In genomic region chr16:53043986-53044571, GRCh38 we compare ENCODE assay signal across 9 cellular contexts. TPM values are rescaled to one million over a fixed set of nuclear protein-coding genes. Genes with fewer than 3 reads are reported as not detected.
A peak's percentile ranks its signal among the peaks of the same experiment; 100 is the strongest.
DNase-seq lines count a peak whose midpoint lies in the region; ATAC-seq and TF ChIP-seq lines count a peak whose summit lies in the region.
"Had no signal": no experiment of that assay in that cellular context is flagged by ENCODE, and none has a peak within 500 bp of the region (broad histone marks: within the 10 kb centered on the region; RNA-seq: fewer than 3 reads in every experiment).

No MANE protein-coding gene starts in this region.

- H3K4me3 ChIP-seq in esophagus squamous epithelium (peak overlapping the region; percentile 10 to 52 (median 38)), mucosa of descending colon (no peak overlapping the region), vagina (peak overlapping the region in 1 of 2 donors; percentile 31)

- no peaks in the 10 kb centered on the region for H3K27me3 ChIP-seq in esophagus squamous epithelium
- no peaks in the 10 kb centered on the region for H3K27me3 ChIP-seq in vagina

- TF ChIP-seq CTCF in esophagus squamous epithelium (IDR thresholded peaks at IDR 0.05) = no peak
- no peak for TF ChIP-seq CTCF in mucosa of descending colon (IDR thresholded peaks at IDR 0.05)
- no peak for TF ChIP-seq CTCF in vagina (IDR thresholded peaks at IDR 0.05)

- peak in 1 of 4 donors; percentile 38 for TF ChIP-seq POLR2A in esophagus squamous epithelium (IDR thresholded peaks at IDR 0.05)
- no peak for TF ChIP-seq POLR2A in vagina (IDR thresholded peaks at IDR 0.05)

- WGBS in esophagus squamous epithelium, 2 donors = 22% methylated on average over 7 to 10 of the region's 11 CpGs

- H3K4me1 ChIP-seq in esophagus squamous epithelium = peaks cover 33 to 79% (median 43%) of the 10 kb centered on the region in 3 donors
- H3K4me1 ChIP-seq in mucosa of descending colon (ENCODE audit: low read depth) = peaks cover 47% of the 10 kb centered on the region
- peaks cover 44% of the 10 kb centered on the region for H3K4me1 ChIP-seq in vagina

- H3K36me3 ChIP-seq in esophagus squamous epithelium (no peaks in the 10 kb centered on the region), mucosa of descending colon (ENCODE audit: low read depth) (no peaks in the 10 kb centered on the region), vagina (no peaks in the 10 kb centered on the region)

- peak; percentile 63 for ATAC-seq in mucosa of descending colon

- intact Hi-C loops in esophagus squamous epithelium (cut with DNase I) = no loop called here
- intact Hi-C loops in mucosa of descending colon (cut with DNase I, micrococcal nuclease) = loop anchor here in 1 of 2 donors (10.0 kb wide), 1 partner anchor 241 kb away; no protein-coding TSS in a partner anchor
- intact Hi-C loops in vagina (cut with DNase I) = no loop called here

- H3K27ac ChIP-seq in esophagus squamous epithelium = peak overlapping the region; percentile 84 to 94 (median 90)
- peak overlapping the region; percentile 80 for H3K27ac ChIP-seq in vagina

- peak; percentile 6 for DNase-seq in NCI-H748 (lab: John Stamatoyannopoulos, UW; ENCODE audit: unreplicated experiment)
- DNase-seq in NCI-H748 treated with DMSO at 0.1 percent for 48 hours (lab: John Stamatoyannopoulos, UW) = no peak
- no peak for DNase-seq in esophagus squamous epithelium (lab: John Stamatoyannopoulos, UW)
- peak in 2 of 3 donors; percentile 66 to 74 for DNase-seq in mucosa of descending colon
- DNase-seq in vagina (ENCODE audit: extremely low spot score in 2 of 2) = no peak
- DNase-seq in superior temporal gyrus (ENCODE audit: extremely low spot score) = no peak
- no peak for DNase-seq in cerebellum (ENCODE audit: low spot score)
- no peak for DNase-seq in NCI-H1092 treated with DMSO at 0.1 percent for 48 hours (lab: John Stamatoyannopoulos, UW)
- DNase-seq: activated CD4-positive, alpha-beta T cell treated with anti-CD3 and anti-CD28 coated beads for 1 hour had no signal

- H3K9me3 ChIP-seq in esophagus squamous epithelium (no peaks in the 10 kb centered on the region), mucosa of descending colon (no peaks in the 10 kb centered on the region), vagina (no peaks in the 10 kb centered on the region)

RNA-seq across cellular contexts. Expression of gene CHD9NB, which starts 8.6 kb away (rescaled TPM):
- total RNA-seq in esophagus squamous epithelium (1 to 10 TPM; 1.9 to 3.0 (median 2.1) TPM), mucosa of descending colon (1 to 10 TPM; 2.3 to 5.3 (median 5.2) TPM), vagina (not detected), cerebellum (0.73 TPM)

RNA-seq across cellular contexts. Expression of gene CHD9, which starts 10.7 kb away (rescaled TPM):
- 10 to 100 TPM; 29.0 to 68.5 (median 37.3) TPM for total RNA-seq in esophagus squamous epithelium
- 10 to 100 TPM; 65.4 to 95.9 (median 86.6) TPM for total RNA-seq in mucosa of descending colon
- 77.6 TPM for total RNA-seq in vagina
- total RNA-seq in cerebellum = 185 TPM

Comparison
In these comparisons a context has a peak if more than half of its experiments do, and no peak if none do; other contexts are left out.
1. DNase-seq: peak in NCI-H748 (single experiment) and mucosa of descending colon (2 of 3); none in NCI-H748 treated with DMSO at 0.1 percent for 48 hours (single experiment), esophagus squamous epithelium (single experiment), vagina (0 of 2), superior temporal gyrus (single experiment), cerebellum (single experiment) and NCI-H1092 treated with DMSO at 0.1 percent for 48 hours (single experiment).